19 cellular contexts compared by ENCODE assay signal in the genomic region with DNA sequence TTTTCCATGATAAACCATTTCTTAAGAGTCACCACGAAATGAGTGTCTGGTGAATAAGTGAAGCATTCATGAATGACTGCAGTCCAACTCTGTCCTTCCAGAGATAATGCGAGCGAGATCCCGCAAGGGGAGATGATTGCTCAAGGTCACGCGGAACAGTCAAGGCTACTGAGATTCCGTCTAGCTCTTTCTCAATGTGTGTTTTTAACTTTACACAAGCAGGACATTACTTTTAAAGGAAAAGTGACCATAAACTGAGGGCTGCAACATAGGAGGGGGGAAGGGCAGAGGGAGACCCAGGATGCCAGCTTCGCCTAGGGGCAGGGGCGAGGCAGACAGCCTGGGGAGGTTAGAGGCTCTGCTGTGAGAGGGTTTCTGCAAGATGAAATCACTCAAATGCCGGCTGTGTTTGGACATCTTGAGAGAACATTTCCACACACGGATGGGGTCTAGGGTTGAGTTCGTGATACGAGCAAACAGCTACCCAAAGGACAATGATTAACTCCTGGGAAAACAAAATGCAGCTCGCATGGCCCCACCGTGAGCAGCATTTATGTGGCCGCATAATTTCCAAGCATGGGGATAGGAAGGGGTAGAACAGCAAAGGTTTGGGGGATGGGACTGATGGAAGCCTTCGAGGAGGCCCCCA. TPM values are rescaled to one million over a fixed set of nuclear protein-coding genes. Genes with fewer than 3 reads are reported as not detected.
DNase-seq lines count a peak whose midpoint lies in the region; ATAC-seq, FAIRE-seq and TF ChIP-seq lines count a peak whose summit lies in the region.
"Had no signal": no experiment of that assay in that cellular context is flagged by ENCODE, and none has a peak within 500 bp of the region (broad histone marks: within the 10 kb centered on the region; RNA-seq: fewer than 3 reads in every experiment).

No MANE protein-coding gene starts in this region.

- H3K9me3 ChIP-seq in BLaER1 treated with 17β-estradiol and CSF1 and Interleukin-3, amounts not matched to agents 10 nM and 100 nM (replicated peaks in 1 of 11) = peaks cover 0 to 7% (median 0%) of the 10 kb centered on the region in 11 experiments; a peak in 2 of 22 replicates
- H3K9me3 ChIP-seq in K562 (replicated peaks; ENCODE audit: control insufficient read depth, insufficient read depth, low read depth, low read length) (no peaks in the 10 kb centered on the region), HepG2 (ENCODE audit: low read length) (no peaks in the 10 kb centered on the region)

- no peak for TF ChIP-seq CTCF in K562 (IDR thresholded peaks at IDR 0.05 in 2 of 3, conservative IDR thresholded peaks at IDR 0.05 in 1 of 3; ENCODE audit: insufficient read depth in 2 of 3, low read depth in 1 of 3, low read length in 3 of 3)
- TF ChIP-seq CTCF in HepG2 (CRISPR knock-in tag; IDR thresholded peaks at IDR 0.05) = no peak
- TF ChIP-seq CTCF in progenitor cell of endocrine pancreas (IDR thresholded peaks at IDR 0.05; ENCODE audit: unreplicated experiment) = no peak

- no peak for DNase-seq in K562 (ENCODE audit: extremely low read depth in 1 of 4, low spot score in 3 of 4)
- peak; percentile 88 for DNase-seq in HepG2 (ENCODE audit: low spot score)
- DNase-seq in progenitor cell of endocrine pancreas (ENCODE audit: low spot score, unreplicated experiment) = no peak
- no peak for DNase-seq in stimulated activated CD4-positive, alpha-beta T cell treated with anti-CD3 and anti-CD28 coated beads, Interleukin-4, amount 100 ng/mL, for 1 hour
- DNase-seq in iPS-NIHi7 (ENCODE audit: extremely low spot score) = no peak
- DNase-seq: DMS79; NCI-H1092 treated with DMSO at 0.1 percent for 48 hours; NCI-H1436 treated with DMSO at 0.1 percent for 48 hours; NCI-H2029; NCI-H345; NCI-H524; NCI-H774; NK-92 treated with Interleukin-12 subunit alpha and Interleukin-12 subunit beta, amount 100 ng/mL, for 24 hours; SHP77 treated with DMSO at 0.1 percent for 48 hours had no signal

- TF ChIP-seq EP300 in K562 (IDR thresholded peaks at IDR 0.05; ENCODE audit: low read length) (no peak), HepG2 (IDR thresholded peaks at IDR 0.05; ENCODE audit: low read depth in 2 of 2, low read length in 2 of 2) (no peak; a peak in 2 of 4 replicates), HepG2 (CRISPR knock-in tag; IDR thresholded peaks at IDR 0.05; ENCODE audit: borderline replicate concordance) (no peak)

- peaks cover 0 to 13% (median 0%) of the 10 kb centered on the region in 11 experiments; a peak in 6 of 22 replicates for H4K20me1 ChIP-seq in BLaER1 treated with 17β-estradiol and CSF1 and Interleukin-3, amounts not matched to agents 10 nM and 100 nM
- H4K20me1 ChIP-seq in K562 (replicated peaks; ENCODE audit: control insufficient read depth, insufficient read depth, low read length) (peaks cover 7% of the 10 kb centered on the region; the same call in 1 of the 2 replicates), HepG2 (ENCODE audit: insufficient read depth, low read length) (no peaks in the 10 kb centered on the region)

- H3K4me1 Mint-ChIP-seq in progenitor cell of endocrine pancreas (ENCODE audit: low read depth) = peaks cover 14% of the 10 kb centered on the region

- H3K4me2 ChIP-seq in BLaER1 treated with 17β-estradiol and CSF1 and Interleukin-3, amounts not matched to agents 10 nM and 100 nM = peak overlapping the region in 8 of 11 experiments; percentile 20 to 61 (median 48); a peak in 13 of 22 replicates
- H3K4me2 ChIP-seq in K562 (ENCODE audit: insufficient read depth, low read length) (no peak overlapping the region), HepG2 (ENCODE audit: low read depth, low read length) (peak overlapping the region; percentile 91)
- H3K4me2 ChIP-seq: KMS-11 had no signal

- no peaks in the 10 kb centered on the region for H3K79me2 ChIP-seq in K562 (ENCODE audit: control insufficient read depth, insufficient read depth, low read length)
- peaks cover 22% of the 10 kb centered on the region for H3K79me2 ChIP-seq in HepG2 (ENCODE audit: insufficient read depth, low read length)

- CTCF ChIA-PET in K562 (lab: Yijun Ruan, JAX; ENCODE audit: low intra/inter-chr PET ratio) = no interaction called here
- CTCF ChIA-PET in HepG2 (lab: Yijun Ruan, JAX; ENCODE audit: low intra/inter-chr PET ratio, low total read pairs) = no interaction called here

- no peak for TF ChIP-seq POLR2A in K562 (conservative IDR thresholded peaks at IDR 0.05)
- 0 out of 4 replicates have a peak, but pooled peaks of 1 of the 2 experiments have one; percentile 27 for TF ChIP-seq POLR2A in HepG2 (IDR thresholded peaks at IDR 0.05; ENCODE audit: insufficient read depth in 1 of 2, low read depth in 2 of 2, low read length in 2 of 2)

- in situ Hi-C loops in K562 (cut with MboI) = no loop called here
- in situ Hi-C loops in HepG2 (cut with HindIII; ENCODE audit: extremely low pct_ligation_motif_present, low pct_unique_long_range_greater_than_20kb) = no loop called here

- no peak for TF ChIP-seq RAD21 in K562 (CRISPR knock-in tag; conservative IDR thresholded peaks at IDR 0.05 in 1 of 2, IDR thresholded peaks at IDR 0.05 in 1 of 2)
- no peak for TF ChIP-seq RAD21 in HepG2 (CRISPR knock-in tag; IDR thresholded peaks at IDR 0.05)

- FAIRE-seq in K562 (lab: Jason Lieb, UNC) = no peak
- FAIRE-seq in HepG2 (lab: Jason Lieb, UNC) = peak; percentile 99

- H2AFZ ChIP-seq in K562 (ENCODE audit: low read depth, low read length) = no peak overlapping the region
- H2AFZ ChIP-seq in HepG2 (ENCODE audit: low read length) = no peak overlapping the region

- no peak overlapping the region for H3K4me3 ChIP-seq in BLaER1 treated with 17β-estradiol and CSF1 and Interleukin-3, amounts not matched to agents 10 nM and 100 nM
- H3K4me3 ChIP-seq in K562 (no peak overlapping the region), HepG2 (replicated peaks in 1 of 3; ENCODE audit: insufficient read depth in 1 of 3, low read depth in 2 of 3, low read length in 3 of 3) (peak overlapping the region; percentile 45 to 77 (median 69); a peak in 5 of 6 replicates)
- H3K4me3 ChIP-seq: SK-N-MC had no signal

- POLR2A ChIA-PET in K562 (lab: Yijun Ruan, JAX) = interaction anchor here (0.6 to 0.7 kb wide), 2 partner anchors 15 to 73 kb away, joined by 4 read pairs; no protein-coding TSS in a partner anchor
- POLR2A ChIA-PET in HepG2 (lab: Yijun Ruan, JAX) = interaction anchor here (1.0 to 11.8 kb wide), 10 partner anchors 9 to 152 kb away, joined by 3 to 596 read pairs (median 6); partner anchors contain the start of genes CCNQ, DUSP9 and HAUS7

- H3K9me1 ChIP-seq in K562 (ENCODE audit: control insufficient read depth, insufficient read depth, low read length) = no peaks in the 10 kb centered on the region

- peaks cover 0 to 24% (median 15%) of the 10 kb centered on the region in 10 experiments; a peak in 16 of 20 replicates for H3K4me1 ChIP-seq in BLaER1 treated with 17β-estradiol and CSF1 and Interleukin-3, amounts not matched to agents 10 nM and 100 nM
- peaks cover 0 to 19% of the 10 kb centered on the region in 2 experiments; a peak in 2 of 5 replicates for H3K4me1 ChIP-seq in K562 (replicated peaks in 1 of 2; ENCODE audit: control insufficient read depth in 2 of 2, insufficient read depth in 2 of 2, low read length in 2 of 2)
- H3K4me1 ChIP-seq in HepG2 (ENCODE audit: insufficient read depth, low read length) = peaks cover 68% of the 10 kb centered on the region

- peak overlapping the region; percentile 16 for H3K4me3 Mint-ChIP-seq in progenitor cell of endocrine pancreas (ENCODE audit: low read depth)

- WGBS in K562 (ENCODE audit: insufficient coverage, low coverage, missing lambda C conversion rate) = 0% methylated on average over 8 of the region's 17 CpGs
- WGBS in HepG2 (ENCODE audit: low lambda C conversion rate) = under 1% methylated on average over 13 of the region's 17 CpGs

- no peak overlapping the region for H3K9ac ChIP-seq in BLaER1 treated with 17β-estradiol and CSF1 and Interleukin-3, amounts not matched to agents 10 nM and 100 nM
- H3K9ac ChIP-seq in K562 (ENCODE audit: insufficient read depth in 1 of 2, low read depth in 2 of 2, low read length in 2 of 2) (no peak overlapping the region), HepG2 (ENCODE audit: insufficient read depth, low read depth, low read length) (peak overlapping the region; percentile 95)
- H3K9ac ChIP-seq: KMS-11 had no signal

- peaks cover 2% of the 10 kb centered on the region for H3K9me3 Mint-ChIP-seq in progenitor cell of endocrine pancreas (ENCODE audit: low read depth)

- BruUV-seq in K562 (replicated peaks; lab: Mats Ljungman, UMichigan) (no TSS peak), HepG2 (replicated peaks; lab: Mats Ljungman, UMichigan) (no TSS peak)

- H3K27me3 Mint-ChIP-seq in progenitor cell of endocrine pancreas = peaks cover 6% of the 10 kb centered on the region

- no peak overlapping the region for H3K27ac ChIP-seq in BLaER1 treated with 17β-estradiol and CSF1 and Interleukin-3, amounts not matched to agents 10 nM and 100 nM
- H3K27ac ChIP-seq in K562 (ENCODE audit: extremely low read depth, low read depth, low read length) = no peak overlapping the region
- H3K27ac ChIP-seq in HepG2 (ENCODE audit: extremely low read length, insufficient read depth, low read length) = peak overlapping the region; percentile 100
- H3K27ac ChIP-seq: KMS-11, RWPE1, SK-N-MC had no signal

- ATAC-seq in K562 = no peak
- ATAC-seq in HepG2 = peak; percentile 48
- ATAC-seq in HG03457 (IDR thresholded peaks at IDR 0.05; ENCODE audit: unreplicated experiment) = no peak

- H3K27ac Mint-ChIP-seq in progenitor cell of endocrine pancreas = peak overlapping the region; percentile 82

- H3K36me3 ChIP-seq in BLaER1 treated with 17β-estradiol and CSF1 and Interleukin-3, amounts not matched to agents 10 nM and 100 nM = no peaks in the 10 kb centered on the region
- no peaks in the 10 kb centered on the region for H3K36me3 ChIP-seq in K562 (ENCODE audit: control insufficient read depth, insufficient read depth, low read length)
- no peaks in the 10 kb centered on the region for H3K36me3 ChIP-seq in HepG2 (replicated peaks in 1 of 2; ENCODE audit: control insufficient read depth in 1 of 2, insufficient read depth in 2 of 2, low read length in 2 of 2)

- intact Hi-C loops in K562 (cut with micrococcal nuclease) = no loop called here
- intact Hi-C loops in HepG2 (cut with micrococcal nuclease; ENCODE audit: unreplicated experiment) = loop anchor here (1.0 to 2.0 kb wide), 3 partner anchors 12 to 22 kb away; no protein-coding TSS in a partner anchor

- H3K27me3 ChIP-seq in BLaER1 treated with 17β-estradiol and CSF1 and Interleukin-3, amounts not matched to agents 10 nM and 100 nM = peaks cover 35 to 87% (median 79%) of the 10 kb centered on the region in 11 experiments
- peaks cover 17 to 56% of the 10 kb centered on the region in 2 experiments; a peak in 4 of 5 replicates for H3K27me3 ChIP-seq in K562 (ENCODE audit: control insufficient read depth in 2 of 2, insufficient read depth in 2 of 2, low read length in 2 of 2)
- no peaks in the 10 kb centered on the region for H3K27me3 ChIP-seq in HepG2 (ENCODE audit: control insufficient read depth in 1 of 2, insufficient read depth in 2 of 2, low read length in 2 of 2)

- H3K36me3 Mint-ChIP-seq in progenitor cell of endocrine pancreas (ENCODE audit: insufficient read depth) = no peaks in the 10 kb centered on the region

RNA-seq across cellular contexts. Expression of gene CCNQ, which starts 23.8 kb away (rescaled TPM):
- total RNA-seq in K562 (2011; cell fraction: chromatin; rRNA removed; ENCODE audit: low replicate concordance) = 9.4 and 14.9 TPM in 2 replicates
- total RNA-seq in K562 (2011; cell fraction: nucleolus; rRNA removed) = 13.5 and 17.1 TPM in 2 replicates
- total RNA-seq in K562 (2011; cell fraction: nucleoplasm; rRNA removed) = 12.1 and 14.7 TPM in 2 replicates
- 53.8 and 59.5 TPM in 2 replicates for total RNA-seq in K562 (2014; rRNA removed)
- 11.6 and 12.8 TPM in 2 replicates for total RNA-seq in K562 (2014; rRNA removed; fragmentation: Illumina TruSeq; extraction: Trizol)
- total RNA-seq in K562 (2015; rRNA removed; fragmentation: Illumina TruSeq; extraction: Trizol) = 27.0 and 30.0 TPM in 2 replicates
- total RNA-seq in K562 (2021) = 25.3 and 28.5 TPM in 2 replicates
- 25.3 and 32.9 TPM in 2 replicates for polyA plus RNA-seq in K562 (2011; rRNA removed)
- polyA plus RNA-seq in K562 (2011; cell fraction: cytosol; rRNA removed) = 46.4 and 64.2 TPM in 2 replicates
- polyA plus RNA-seq in K562 (2011; cell fraction: nucleus; rRNA removed) = 20.0 and 22.0 TPM in 2 replicates
- 19.7 and 27.3 TPM in 2 replicates for polyA plus RNA-seq in K562 (2012)
- polyA plus RNA-seq in K562 (2014; fragmentation: Illumina TruSeq; extraction: Trizol) = 18.0 and 18.2 TPM in 2 replicates
- 1 to 10 TPM in 1 of 2 experiments, under 1 TPM in 1; 0.92 to 1.6 TPM for polyA plus RNA-seq in K562 (2014; fragmentation: Nextera tagmentation; extraction: Ambion mirVana)
- polyA plus RNA-seq in K562 (2014; rRNA removed) = 35.9 and 47.3 TPM in 2 replicates
- 10.7 and 11.7 TPM in 2 replicates for polyA minus RNA-seq in K562 (2011; rRNA and poly(A)+ RNA removed)
- 12.9 and 16.4 TPM in 2 replicates for polyA minus RNA-seq in K562 (2011; cell fraction: cytosol; rRNA and poly(A)+ RNA removed)
- polyA minus RNA-seq in K562 (2011; cell fraction: nucleus; rRNA and poly(A)+ RNA removed) = 4.2 and 6.2 TPM in 2 replicates
- 23.7 and 25.5 TPM in 2 replicates for total RNA-seq in HepG2 (2016; rRNA removed; fragmentation: Illumina TruSeq; extraction: Trizol)
- 68.7 and 75.5 TPM in 2 replicates for total RNA-seq in HepG2 (2016; cell fraction: cytosol; rRNA removed; fragmentation: Illumina TruSeq; extraction: Trizol; ENCODE audit: low read depth)
- 21.1 and 24.5 TPM in 2 replicates for total RNA-seq in HepG2 (2016; cell fraction: insoluble cytoplasmic fraction; rRNA removed; fragmentation: Illumina TruSeq; extraction: Trizol)
- 70.2 and 79.6 TPM in 2 replicates for total RNA-seq in HepG2 (2016; cell fraction: membrane; rRNA removed; fragmentation: Illumina TruSeq; extraction: Trizol)
- 9.8 and 13.2 TPM in 2 replicates for total RNA-seq in HepG2 (2016; cell fraction: nucleus; rRNA removed; fragmentation: Illumina TruSeq; extraction: Trizol)
- 15.0 and 22.0 TPM in 2 replicates for polyA plus RNA-seq in HepG2 (2011; rRNA removed)
- 21.9 and 25.7 TPM in 2 replicates for polyA plus RNA-seq in HepG2 (2011; cell fraction: cytosol; rRNA removed)
- 11.2 and 14.5 TPM in 2 replicates for polyA plus RNA-seq in HepG2 (2011; cell fraction: nucleus; rRNA removed)
- polyA plus RNA-seq in HepG2 (2012) = 8.9 and 11.1 TPM in 2 replicates
- polyA plus RNA-seq in HepG2 (2016; cell fraction: cytosol; fragmentation: Illumina TruSeq; extraction: Trizol; ENCODE audit: low read depth) = 68.9 and 82.0 TPM in 2 replicates
- 20.1 and 20.6 TPM in 2 replicates for polyA plus RNA-seq in HepG2 (2016; cell fraction: insoluble cytoplasmic fraction; fragmentation: Illumina TruSeq; extraction: Trizol; ENCODE audit: low read depth)
- 55.1 and 67.3 TPM in 2 replicates for polyA plus RNA-seq in HepG2 (2016; cell fraction: membrane; fragmentation: Illumina TruSeq; extraction: Trizol; ENCODE audit: low read depth)
- polyA plus RNA-seq in HepG2 (2016; cell fraction: nucleus; fragmentation: Illumina TruSeq; extraction: Trizol; ENCODE audit: insufficient read depth, low read depth) = 15.0 and 20.6 TPM in 2 replicates
- polyA minus RNA-seq in HepG2 (2011; rRNA and poly(A)+ RNA removed; ENCODE audit: low replicate concordance) = 19.4 and 43.5 TPM in 2 replicates
- polyA minus RNA-seq in HepG2 (2011; cell fraction: cytosol; rRNA and poly(A)+ RNA removed) = 6.7 and 9.8 TPM in 2 replicates
- 5.4 and 6.1 TPM in 2 replicates for polyA minus RNA-seq in HepG2 (2011; cell fraction: nucleus; rRNA and poly(A)+ RNA removed)
- total RNA-seq in progenitor cell of endocrine pancreas = 19.1 and 19.2 TPM in 2 replicates

RNA-seq across cellular contexts. Expression of gene DUSP9, which starts 24.2 kb away (rescaled TPM):
- total RNA-seq in K562 (2011; cell fraction: chromatin; rRNA removed; ENCODE audit: low replicate concordance) = 2.3 and 6.4 TPM in 2 replicates
- 6.8 and 7.3 TPM in 2 replicates for total RNA-seq in K562 (2011; cell fraction: nucleolus; rRNA removed)
- 3.4 and 3.9 TPM in 2 replicates for total RNA-seq in K562 (2011; cell fraction: nucleoplasm; rRNA removed)
- 10.6 and 17.8 TPM in 2 replicates for total RNA-seq in K562 (2014; rRNA removed)
- 2.5 and 3.2 TPM in 2 replicates for total RNA-seq in K562 (2014; rRNA removed; fragmentation: Illumina TruSeq; extraction: Trizol)
- total RNA-seq in K562 (2015; rRNA removed; fragmentation: Illumina TruSeq; extraction: Trizol) = 4.6 and 5.2 TPM in 2 replicates
- 13.0 and 14.1 TPM in 2 replicates for total RNA-seq in K562 (2021)
- polyA plus RNA-seq in K562 (2011; rRNA removed) = 8.8 and 20.5 TPM in 2 replicates
- polyA plus RNA-seq in K562 (2011; cell fraction: cytosol; rRNA removed) = 22.4 and 26.1 TPM in 2 replicates
- polyA plus RNA-seq in K562 (2011; cell fraction: nucleus; rRNA removed) = 11.9 and 18.7 TPM in 2 replicates
- 7.4 and 10.8 TPM in 2 replicates for polyA plus RNA-seq in K562 (2012)
- 5.5 and 7.1 TPM in 2 replicates for polyA plus RNA-seq in K562 (2014; fragmentation: Illumina TruSeq; extraction: Trizol)
- under 1 TPM; 0.11 to 0.31 TPM for polyA plus RNA-seq in K562 (2014; fragmentation: Nextera tagmentation; extraction: Ambion mirVana)
- 8.4 and 9.2 TPM in 2 replicates for polyA plus RNA-seq in K562 (2014; rRNA removed)
- 5.2 and 5.5 TPM in 2 replicates for polyA minus RNA-seq in K562 (2011; rRNA and poly(A)+ RNA removed)
- polyA minus RNA-seq in K562 (2011; cell fraction: cytosol; rRNA and poly(A)+ RNA removed) = 7.3 and 20.2 TPM in 2 replicates
- 2.7 and 6.7 TPM in 2 replicates for polyA minus RNA-seq in K562 (2011; cell fraction: nucleus; rRNA and poly(A)+ RNA removed)
- total RNA-seq in HepG2 (2016; rRNA removed; fragmentation: Illumina TruSeq; extraction: Trizol) = 357 and 435 TPM in 2 replicates
- 183 and 202 TPM in 2 replicates for total RNA-seq in HepG2 (2016; cell fraction: cytosol; rRNA removed; fragmentation: Illumina TruSeq; extraction: Trizol; ENCODE audit: low read depth)
- total RNA-seq in HepG2 (2016; cell fraction: insoluble cytoplasmic fraction; rRNA removed; fragmentation: Illumina TruSeq; extraction: Trizol) = 332 and 447 TPM in 2 replicates
- total RNA-seq in HepG2 (2016; cell fraction: membrane; rRNA removed; fragmentation: Illumina TruSeq; extraction: Trizol) = 386 and 448 TPM in 2 replicates
- total RNA-seq in HepG2 (2016; cell fraction: nucleus; rRNA removed; fragmentation: Illumina TruSeq; extraction: Trizol) = 159 and 193 TPM in 2 replicates
- 235 and 335 TPM in 2 replicates for polyA plus RNA-seq in HepG2 (2011; rRNA removed)
- 239 and 294 TPM in 2 replicates for polyA plus RNA-seq in HepG2 (2011; cell fraction: cytosol; rRNA removed)
- polyA plus RNA-seq in HepG2 (2011; cell fraction: nucleus; rRNA removed) = 263 and 279 TPM in 2 replicates
- polyA plus RNA-seq in HepG2 (2012) = 173 and 253 TPM in 2 replicates
- 162 and 174 TPM in 2 replicates for polyA plus RNA-seq in HepG2 (2016; cell fraction: cytosol; fragmentation: Illumina TruSeq; extraction: Trizol; ENCODE audit: low read depth)
- 322 and 341 TPM in 2 replicates for polyA plus RNA-seq in HepG2 (2016; cell fraction: insoluble cytoplasmic fraction; fragmentation: Illumina TruSeq; extraction: Trizol; ENCODE audit: low read depth)
- 301 and 303 TPM in 2 replicates for polyA plus RNA-seq in HepG2 (2016; cell fraction: membrane; fragmentation: Illumina TruSeq; extraction: Trizol; ENCODE audit: low read depth)
- 275 and 284 TPM in 2 replicates for polyA plus RNA-seq in HepG2 (2016; cell fraction: nucleus; fragmentation: Illumina TruSeq; extraction: Trizol; ENCODE audit: insufficient read depth, low read depth)
- polyA minus RNA-seq in HepG2 (2011; rRNA and poly(A)+ RNA removed; ENCODE audit: low replicate concordance) = 22.4 and 433 TPM in 2 replicates
- polyA minus RNA-seq in HepG2 (2011; cell fraction: cytosol; rRNA and poly(A)+ RNA removed) = 192 and 199 TPM in 2 replicates
- polyA minus RNA-seq in HepG2 (2011; cell fraction: nucleus; rRNA and poly(A)+ RNA removed) = 54.5 and 60.7 TPM in 2 replicates
- 35.7 and 36.5 TPM in 2 replicates for total RNA-seq in progenitor cell of endocrine pancreas

RNA-seq across cellular contexts. Expression of gene PNCK, which starts 50.8 kb away (rescaled TPM):
- 17.5 and 43.4 TPM in 2 replicates for total RNA-seq in K562 (2011; cell fraction: chromatin; rRNA removed; ENCODE audit: low replicate concordance)
- 37.0 TPM in 2 replicates for total RNA-seq in K562 (2011; cell fraction: nucleolus; rRNA removed)
- 18.2 and 26.2 TPM in 2 replicates for total RNA-seq in K562 (2011; cell fraction: nucleoplasm; rRNA removed)
- total RNA-seq in K562 (2014; rRNA removed) (1.3 and 1.4 TPM in 2 replicates), K562 (2014; rRNA removed; fragmentation: Illumina TruSeq; extraction: Trizol) (0.25 and 0.48 TPM in 2 replicates), K562 (2015; rRNA removed; fragmentation: Illumina TruSeq; extraction: Trizol) (0.51 and 0.79 TPM in 2 replicates), K562 (2021) (1.9 and 2.2 TPM in 2 replicates), HepG2 (2016; rRNA removed; fragmentation: Illumina TruSeq; extraction: Trizol) (not detected in 2 replicates), progenitor cell of endocrine pancreas (5.4 and 6.1 TPM in 2 replicates)
- polyA plus RNA-seq in K562 (2011; rRNA removed) (7.5 and 23.6 TPM in 2 replicates), K562 (2014; fragmentation: Illumina TruSeq; extraction: Trizol) (1.0 and 1.2 TPM in 2 replicates), K562 (2014; fragmentation: Nextera tagmentation; extraction: Ambion mirVana) (under 1 TPM in 1 of 2 experiments, not detected in 1; 0.13 TPM), K562 (2014; rRNA removed) (1.7 and 2.5 TPM in 2 replicates), HepG2 (2011; rRNA removed) (33.1 and 55.3 TPM in 2 replicates)
- polyA plus RNA-seq in K562 (2011; cell fraction: cytosol; rRNA removed) = 10.0 and 17.5 TPM in 2 replicates
- polyA plus RNA-seq in K562 (2011; cell fraction: nucleus; rRNA removed) = 100 and 212 TPM in 2 replicates
- 6.0 and 17.0 TPM in 2 replicates for polyA plus RNA-seq in K562 (2012)
- 3.5 and 6.7 TPM in 2 replicates for polyA minus RNA-seq in K562 (2011; rRNA and poly(A)+ RNA removed)
- polyA minus RNA-seq in K562 (2011; cell fraction: cytosol; rRNA and poly(A)+ RNA removed) = 2.9 and 11.2 TPM in 2 replicates
- polyA minus RNA-seq in K562 (2011; cell fraction: nucleus; rRNA and poly(A)+ RNA removed) = 20.6 and 48.3 TPM in 2 replicates
- not detected in 2 replicates for total RNA-seq in HepG2 (2016; cell fraction: cytosol; rRNA removed; fragmentation: Illumina TruSeq; extraction: Trizol; ENCODE audit: low read depth)
- not detected in 2 replicates for total RNA-seq in HepG2 (2016; cell fraction: insoluble cytoplasmic fraction; rRNA removed; fragmentation: Illumina TruSeq; extraction: Trizol)
- not detected in 2 replicates for total RNA-seq in HepG2 (2016; cell fraction: membrane; rRNA removed; fragmentation: Illumina TruSeq; extraction: Trizol)
- total RNA-seq in HepG2 (2016; cell fraction: nucleus; rRNA removed; fragmentation: Illumina TruSeq; extraction: Trizol) = not detected in 2 replicates
- polyA plus RNA-seq in HepG2 (2011; cell fraction: cytosol; rRNA removed) = 25.3 and 25.4 TPM in 2 replicates
- polyA plus RNA-seq in HepG2 (2011; cell fraction: nucleus; rRNA removed) = 294 and 322 TPM in 2 replicates
- polyA plus RNA-seq in HepG2 (2012) = 32.4 and 45.3 TPM in 2 replicates
- polyA plus RNA-seq in HepG2 (2016; cell fraction: cytosol; fragmentation: Illumina TruSeq; extraction: Trizol; ENCODE audit: low read depth) = 0.12 TPM in 1 of 2 replicates, not detected in the other
- polyA plus RNA-seq in HepG2 (2016; cell fraction: insoluble cytoplasmic fraction; fragmentation: Illumina TruSeq; extraction: Trizol; ENCODE audit: low read depth) = not detected in 2 replicates
- not detected in 2 replicates for polyA plus RNA-seq in HepG2 (2016; cell fraction: membrane; fragmentation: Illumina TruSeq; extraction: Trizol; ENCODE audit: low read depth)
- polyA plus RNA-seq in HepG2 (2016; cell fraction: nucleus; fragmentation: Illumina TruSeq; extraction: Trizol; ENCODE audit: insufficient read depth, low read depth) = 1.2 TPM in 1 of 2 replicates, not detected in the other
- 0.91 and 21.5 TPM in 2 replicates for polyA minus RNA-seq in HepG2 (2011; rRNA and poly(A)+ RNA removed; ENCODE audit: low replicate concordance)
- 8.9 and 13.2 TPM in 2 replicates for polyA minus RNA-seq in HepG2 (2011; cell fraction: cytosol; rRNA and poly(A)+ RNA removed)
- 42.2 and 53.6 TPM in 2 replicates for polyA minus RNA-seq in HepG2 (2011; cell fraction: nucleus; rRNA and poly(A)+ RNA removed)

Comparison
In these comparisons a context has a peak if more than half of its experiments do, and no peak if none do; other contexts are left out.
1. H3K4me3 ChIP-seq: peak in HepG2 (3 of 3); none in BLaER1 treated with 17β-estradiol and CSF1 and Interleukin-3, amounts not matched to agents 10 nM and 100 nM (0 of 10) and K562 (single experiment).